In genomic region chr2:26566081-26566375, GRCh38 we compare ENCODE assay signal across 27 cellular contexts.
"Had no signal": no experiment of that assay in that cellular context is flagged by ENCODE, and none has a peak within 500 bp of the region (broad histone marks: within the 10 kb centered on the region; RNA-seq: fewer than 3 reads in every experiment).

No MANE protein-coding gene starts in this region.

- ATAC-seq: body of pancreas; effector memory CD8-positive, alpha-beta T cell; heart right ventricle; left lung; T-helper 17 cell had no signal

- FAIRE-seq: endothelial cell of umbilical vein had no signal

- H3K9ac ChIP-seq: SK-N-SH had no signal

- H3K4me3 ChIP-seq: adrenal gland, body of pancreas, coronary artery, dorsolateral prefrontal cortex, heart right ventricle, left lung, lung, testis, transverse colon had no signal

- H3K36me3 Mint-ChIP-seq: activated CD4-positive, alpha-beta memory T cell treated with anti-CD3 and anti-CD28 coated beads for 36 hours; activated naive CD8-positive, alpha-beta T cell treated with anti-CD3 and anti-CD28 coated beads for 36 hours had no signal

- H3K36me3 ChIP-seq: adrenal gland, heart right ventricle, left lung, transverse colon had no signal

- H3K27me3 ChIP-seq: body of pancreas, testis had no signal

- H3K4me2 ChIP-seq: SK-N-SH had no signal

- H3K27ac ChIP-seq: adrenal gland, body of pancreas, coronary artery, heart right ventricle, left lung, testis, transverse colon had no signal

- H3K9me3 ChIP-seq: adrenal gland, body of pancreas, heart right ventricle, left lung, SK-N-SH, testis, transverse colon had no signal

- DNase-seq: activated CD4-positive, alpha-beta memory T cell treated with anti-CD3 and anti-CD28 coated beads for 36 hours; activated CD4-positive, alpha-beta T cell treated with anti-CD3 and anti-CD28 coated beads, Interleukin-2, amount 10 ng/mL, durations not matched to agents 24 days and 14 days; activated CD4-positive, CD25-positive, alpha-beta regulatory T cell treated with anti-CD3 and anti-CD28 coated beads, Interleukin-2, amount 50 U/mL, for 72 hours; activated naive CD4-positive, alpha-beta T cell treated with anti-CD3 and anti-CD28 coated beads for 36 hours; activated naive CD8-positive, alpha-beta T cell treated with anti-CD3 and anti-CD28 coated beads for 36 hours; activated T-cell treated with anti-CD3 and anti-CD28 coated beads for 4 hours; adrenal gland; body of pancreas; cerebellar nuclear complex; effector memory CD8-positive, alpha-beta T cell; heart right ventricle; kidney glomerular epithelial cell; naive B cell; occipital lobe; SK-N-SH; stimulated activated naive CD4-positive, alpha-beta T cell treated with Interleukin-2 at 50 U/mL for 16 hours; T-helper 17 cell; T1000; testis; transverse colon had no signal

- H3K4me3 Mint-ChIP-seq: activated CD4-positive, alpha-beta memory T cell treated with anti-CD3 and anti-CD28 coated beads for 36 hours; activated CD4-positive, alpha-beta T cell treated with anti-CD3 and anti-CD28 coated beads, Interleukin-2, amount 10 ng/mL, durations not matched to agents 24 days and 14 days; activated naive CD4-positive, alpha-beta T cell treated with anti-CD3 and anti-CD28 coated beads for 36 hours; activated naive CD8-positive, alpha-beta T cell treated with anti-CD3 and anti-CD28 coated beads for 36 hours; activated T-helper 1 cell treated with anti-CD3 and anti-CD28 coated beads, Interleukin-12 subunit alpha, Interleukin-12 subunit beta, Interleukin-2, Interleukin-4 antibody, amounts not matched to agents 30 ng/mL and 10 ng/mL and 1 ng/mL, durations not matched to agents 14 hours and 24 hours and 36 hours; effector memory CD8-positive, alpha-beta T cell; naive B cell; neural crest cell; T-helper 17 cell had no signal

- H3K9me3 Mint-ChIP-seq: activated CD4-positive, alpha-beta memory T cell treated with anti-CD3 and anti-CD28 coated beads for 36 hours; activated CD4-positive, alpha-beta T cell treated with anti-CD3 and anti-CD28 coated beads, Interleukin-2, amount 10 ng/mL, durations not matched to agents 24 days and 14 days; activated naive CD4-positive, alpha-beta T cell treated with anti-CD3 and anti-CD28 coated beads for 36 hours; activated naive CD8-positive, alpha-beta T cell treated with anti-CD3 and anti-CD28 coated beads for 36 hours; activated T-helper 1 cell treated with anti-CD3 and anti-CD28 coated beads, Interleukin-12 subunit alpha, Interleukin-12 subunit beta, Interleukin-2, Interleukin-4 antibody, amounts not matched to agents 30 ng/mL and 10 ng/mL and 1 ng/mL, durations not matched to agents 14 hours and 24 hours and 36 hours; effector memory CD8-positive, alpha-beta T cell; naive B cell; neural crest cell had no signal

- H3K4me1 Mint-ChIP-seq: neural crest cell had no signal

- H3K27ac Mint-ChIP-seq: activated CD4-positive, alpha-beta memory T cell treated with anti-CD3 and anti-CD28 coated beads for 36 hours; activated CD4-positive, alpha-beta T cell treated with anti-CD3 and anti-CD28 coated beads, Interleukin-2, amount 10 ng/mL, durations not matched to agents 24 days and 14 days; activated naive CD4-positive, alpha-beta T cell treated with anti-CD3 and anti-CD28 coated beads for 36 hours; activated naive CD8-positive, alpha-beta T cell treated with anti-CD3 and anti-CD28 coated beads for 36 hours; activated T-helper 1 cell treated with anti-CD3 and anti-CD28 coated beads, Interleukin-12 subunit alpha, Interleukin-12 subunit beta, Interleukin-2, Interleukin-4 antibody, amounts not matched to agents 30 ng/mL and 10 ng/mL and 1 ng/mL, durations not matched to agents 14 hours and 24 hours and 36 hours; effector memory CD8-positive, alpha-beta T cell; T-helper 17 cell had no signal
